Comparison of ENCODE assay signal across 1 cellular context in the genomic region with DNA sequence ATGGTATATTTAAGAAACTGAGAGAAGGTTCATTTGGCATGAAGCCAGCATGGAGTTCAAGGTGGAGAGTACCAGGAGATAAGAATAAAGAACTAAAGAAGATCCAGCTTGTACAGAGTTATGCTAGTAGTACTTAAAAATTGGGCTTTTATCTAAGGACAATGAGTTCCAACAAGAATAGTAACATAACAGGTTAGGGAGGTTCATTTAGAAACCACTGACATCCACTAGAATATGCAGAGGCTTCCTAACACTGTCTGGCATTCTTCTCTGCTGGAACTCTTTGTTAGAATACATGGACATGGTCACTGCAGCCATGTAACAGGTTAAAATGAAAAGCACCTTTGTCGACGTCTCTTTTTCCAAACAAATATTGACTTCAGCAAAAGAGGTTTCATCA.
A peak's percentile ranks its signal among the peaks of the same experiment; 100 is the strongest.
TF ChIP-seq lines count a peak whose summit lies in the region.

No MANE protein-coding gene starts in this region.

TF ChIP-seq in K562, 482 proteins besides CTCF, POLR2A, EP300 and RAD21:
- TF ChIP-seq NFIC (IDR thresholded peaks at IDR 0.05) (peak; percentile 81), NFIX (CRISPR knock-in tag; IDR thresholded peaks at IDR 0.05; ENCODE audit: low read depth) (peak; percentile 34; the same call in 1 of the 2 replicates), ZNF253 (CRISPR knock-in tag; conservative IDR thresholded peaks at IDR 0.05) (no peak)
- TF ChIP-seq, protein P1, sequence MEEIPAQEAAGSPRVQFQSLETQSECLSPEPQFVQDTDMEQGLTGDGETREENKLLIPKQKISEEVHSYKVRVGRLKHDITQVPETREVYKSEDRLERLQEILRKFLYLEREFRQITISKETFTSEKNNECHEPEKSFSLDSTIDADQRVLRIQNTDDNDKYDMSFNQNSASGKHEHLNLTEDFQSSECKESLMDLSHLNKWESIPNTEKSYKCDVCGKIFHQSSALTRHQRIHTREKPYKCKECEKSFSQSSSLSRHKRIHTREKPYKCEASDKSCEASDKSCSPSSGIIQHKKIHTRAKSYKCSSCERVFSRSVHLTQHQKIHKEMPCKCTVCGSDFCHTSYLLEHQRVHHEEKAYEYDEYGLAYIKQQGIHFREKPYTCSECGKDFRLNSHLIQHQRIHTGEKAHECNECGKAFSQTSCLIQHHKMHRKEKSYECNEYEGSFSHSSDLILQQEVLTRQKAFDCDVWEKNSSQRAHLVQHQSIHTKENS (CRISPR knock-in tag; IDR thresholded peaks at IDR 0.05), result no peak
